ENCODE assay signal across 1 cellular context in the genomic region with DNA sequence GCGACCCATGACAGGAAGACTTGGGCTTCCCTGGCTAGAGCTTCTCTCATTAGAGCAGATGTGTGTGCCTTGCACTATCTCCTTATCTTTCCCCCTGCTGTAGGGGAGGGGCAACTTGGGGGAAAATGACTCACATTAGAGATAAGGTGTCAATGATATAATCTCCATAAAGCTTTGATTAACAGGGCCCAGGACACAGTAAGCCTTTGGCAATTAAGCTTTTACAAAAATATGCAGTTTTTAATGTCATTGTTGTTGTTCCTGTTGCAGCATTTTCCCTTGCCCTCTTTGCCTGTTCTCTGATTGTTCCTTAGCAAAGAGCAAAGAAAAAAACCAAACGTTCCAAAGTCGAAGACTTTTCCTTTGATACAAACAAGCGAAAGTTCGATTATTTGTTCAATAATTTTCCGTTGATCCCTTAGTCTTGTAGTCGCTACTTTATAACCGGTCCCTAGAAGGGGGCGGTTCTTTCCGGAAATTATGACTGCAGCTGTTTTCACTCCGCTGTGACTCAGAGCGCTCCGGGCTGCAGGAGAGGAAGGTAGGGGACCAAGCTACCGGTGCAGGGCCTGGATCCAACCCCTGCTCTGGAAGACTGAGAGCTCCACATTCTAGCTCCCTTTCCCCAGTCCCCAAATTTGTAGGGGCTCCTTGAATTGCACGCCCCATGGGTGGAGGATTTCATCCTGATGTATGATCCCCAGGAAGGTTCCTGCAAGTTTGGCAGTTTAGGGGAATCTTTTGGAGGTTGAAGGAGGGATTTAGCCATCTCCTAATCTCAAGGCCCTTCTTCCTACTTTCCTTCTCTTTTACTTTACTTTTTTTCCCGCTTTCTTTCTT.
TF ChIP-seq lines count a peak whose summit lies in the region.

Gene VWA5A (plus strand): TSS at position 509 of the 840 bp plus-strand sequence. CDS start 2,062 bp downstream, outside the sequence.

TF ChIP-seq in K562, 482 proteins besides CTCF, POLR2A, EP300 and RAD21 (continued from another document):
- TF ChIP-seq ARID1B (IDR thresholded peaks at IDR 0.05) (peak; percentile 83), GABPA (tag; conservative IDR thresholded peaks at IDR 0.05; ENCODE audit: low read depth) (peak; percentile 67), ZBTB1 (CRISPR knock-in tag; IDR thresholded peaks at IDR 0.05; ENCODE audit: borderline replicate concordance, low read depth) (no peak), ZEB2 (IDR thresholded peaks at IDR 0.05) (no peak), COPS2 (conservative IDR thresholded peaks at IDR 0.05) (no peak), ZNF583 (CRISPR knock-in tag; IDR thresholded peaks at IDR 0.05) (no peak), CUX1 (CRISPR knock-in tag; IDR thresholded peaks at IDR 0.05) (peak; percentile 78; the same call in 1 of the 2 replicates)
- TF ChIP-seq, protein P1, sequence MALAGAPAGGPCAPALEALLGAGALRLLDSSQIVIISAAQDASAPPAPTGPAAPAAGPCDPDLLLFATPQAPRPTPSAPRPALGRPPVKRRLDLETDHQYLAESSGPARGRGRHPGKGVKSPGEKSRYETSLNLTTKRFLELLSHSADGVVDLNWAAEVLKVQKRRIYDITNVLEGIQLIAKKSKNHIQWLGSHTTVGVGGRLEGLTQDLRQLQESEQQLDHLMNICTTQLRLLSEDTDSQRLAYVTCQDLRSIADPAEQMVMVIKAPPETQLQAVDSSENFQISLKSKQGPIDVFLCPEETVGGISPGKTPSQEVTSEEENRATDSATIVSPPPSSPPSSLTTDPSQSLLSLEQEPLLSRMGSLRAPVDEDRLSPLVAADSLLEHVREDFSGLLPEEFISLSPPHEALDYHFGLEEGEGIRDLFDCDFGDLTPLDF (CRISPR knock-in tag; IDR thresholded peaks at IDR 0.05): no peak
